ENCODE assay signal across 2 cellular contexts in the genomic region with DNA sequence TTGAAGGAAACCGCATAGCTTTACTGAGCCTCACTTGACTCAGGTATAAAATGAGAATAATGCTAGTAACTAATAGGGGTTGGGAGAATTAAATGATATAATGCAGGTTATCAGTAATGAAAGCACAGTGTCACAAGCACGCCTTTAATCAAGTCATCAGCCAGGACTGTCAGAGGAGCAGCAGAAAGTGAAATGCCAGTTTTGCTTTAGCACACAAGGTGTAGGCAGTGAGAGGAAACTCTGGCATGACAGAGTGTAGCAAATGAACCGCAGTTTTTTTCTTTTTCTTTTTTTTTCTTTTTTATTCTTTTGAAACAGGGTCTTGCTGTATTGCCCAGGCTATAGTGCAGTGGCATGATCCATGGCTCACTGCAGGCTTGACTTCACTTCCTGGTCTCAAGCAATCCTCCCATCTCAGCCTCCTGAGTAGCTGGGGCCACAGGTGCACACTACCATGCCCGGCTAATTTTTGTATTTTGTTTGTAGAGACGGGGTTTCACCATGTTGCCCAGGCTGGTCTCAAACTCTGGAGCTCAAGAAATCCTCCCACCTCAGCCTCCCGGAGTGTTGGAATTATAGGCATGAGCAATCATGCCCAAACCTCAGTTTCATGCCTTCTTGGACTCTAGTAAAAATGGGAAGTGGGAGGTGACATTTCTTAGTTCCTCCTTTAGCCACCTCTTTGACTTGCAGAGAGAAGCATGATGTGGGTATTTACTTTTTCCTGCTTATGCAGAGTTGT.
TF ChIP-seq lines count a peak whose summit lies in the region.

No MANE protein-coding gene starts in this region.

TF ChIP-seq in GM12891, 5 proteins besides CTCF, POLR2A, EP300 and RAD21:
- TF ChIP-seq PAX5 (IDR thresholded peaks at IDR 0.05; ENCODE audit: insufficient read depth, low read length, severe bottlenecking) (no peak), TAF1 (IDR thresholded peaks at IDR 0.05; ENCODE audit: low read depth, low read length) (no peak), SPI1 (IDR thresholded peaks at IDR 0.05; ENCODE audit: low read depth, low read length) (peak; percentile 98), POU2F2 (IDR thresholded peaks at IDR 0.05; ENCODE audit: low read depth, low read length) (no peak), POLR2AphosphoS5 (IDR thresholded peaks at IDR 0.05; ENCODE audit: low read depth, low read length) (no peak)

TF ChIP-seq in endothelial cell of umbilical vein, 7 proteins besides CTCF, POLR2A, EP300 and RAD21:
- TF ChIP-seq JUN (IDR thresholded peaks at IDR 0.05; ENCODE audit: borderline replicate concordance, insufficient read depth, insufficient read length, low read depth) (no peak), POLR2AphosphoS5 (IDR thresholded peaks at IDR 0.05; ENCODE audit: insufficient read depth, low read depth, low read length) (no peak), EZH2 (IDR thresholded peaks at IDR 0.05; ENCODE audit: borderline replicate concordance, low read depth, low read length, severe bottlenecking) (no peak), FOS (IDR thresholded peaks at IDR 0.05; ENCODE audit: borderline replicate concordance, insufficient read depth, low read length) (no peak), GATA2 (IDR thresholded peaks at IDR 0.05; ENCODE audit: insufficient read depth, insufficient read length, low read depth, low read length) (no peak), MYC (IDR thresholded peaks at IDR 0.05; ENCODE audit: low read depth, low read length) (no peak)
- TF ChIP-seq, protein P1, sequence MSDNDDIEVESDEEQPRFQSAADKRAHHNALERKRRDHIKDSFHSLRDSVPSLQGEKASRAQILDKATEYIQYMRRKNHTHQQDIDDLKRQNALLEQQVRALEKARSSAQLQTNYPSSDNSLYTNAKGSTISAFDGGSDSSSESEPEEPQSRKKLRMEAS (IDR thresholded peaks at IDR 0.05; ENCODE audit: insufficient read depth, insufficient read length), result no peak
